ENCODE assay signal across 22 cellular contexts in the genomic region with DNA sequence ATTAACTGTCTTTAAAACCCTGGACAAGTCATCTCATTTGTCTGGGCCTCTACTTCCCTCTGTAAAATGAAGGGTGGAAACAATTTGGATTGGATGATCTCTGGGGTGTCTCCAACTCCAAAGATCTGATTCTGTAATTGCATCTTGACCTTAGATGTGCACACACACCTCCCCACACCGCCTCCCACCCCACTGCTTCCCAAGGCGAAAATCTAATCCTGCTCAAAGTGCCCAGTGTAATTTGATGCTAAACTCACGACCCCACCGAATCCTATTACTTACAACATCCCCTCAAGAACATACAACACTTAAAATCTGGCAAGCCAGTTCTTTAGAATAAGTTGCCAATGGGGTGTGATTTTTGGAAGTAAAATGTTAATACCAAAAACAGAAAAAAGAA. TPM values are rescaled to one million over a fixed set of nuclear protein-coding genes. Genes with fewer than 3 reads are reported as not detected.
"Had no signal": no experiment of that assay in that cellular context is flagged by ENCODE, and none has a peak within 500 bp of the region (broad histone marks: within the 10 kb centered on the region; RNA-seq: fewer than 3 reads in every experiment).

No MANE protein-coding gene starts in this region.

- DNase-seq: activated CD4-positive, alpha-beta T cell treated with anti-CD3 and anti-CD28 coated beads for 4 hours; activated CD4-positive, alpha-beta T cell treated with anti-CD3 and anti-CD28 coated beads, Interleukin-2, amount 50 U/mL, for 48 hours; activated CD4-positive, CD25-positive, alpha-beta regulatory T cell; activated CD8-positive, alpha-beta memory T cell treated with anti-CD3 and anti-CD28 coated beads, Interleukin-2, amount 50 U/mL, for 48 hours; activated naive CD4-positive, alpha-beta T cell; activated naive CD8-positive, alpha-beta T cell treated with anti-CD3 and anti-CD28 coated beads for 36 hours; activated T-cell treated with anti-CD3 and anti-CD28 coated beads, Interleukin-2, amount 50 U/mL, for 4 hours; amniotic stem cell; cerebellar nuclear complex; effector CD4-positive, alpha-beta T cell; foreskin keratinocyte; glutamatergic neuron; hippocampal formation; midbrain; stimulated activated CD4-positive, alpha-beta T cell treated with anti-CD3 and anti-CD28 coated beads, Interleukin-4, amount 100 ng/mL, for 1 hour; stimulated activated naive CD4-positive, alpha-beta T cell treated with Interleukin-2 at 50 U/mL for 16 hours; SW 1271; T-helper 17 cell had no signal

- H3K27ac ChIP-seq: foreskin keratinocyte, parathyroid adenoma had no signal

- H2AFZ ChIP-seq: parathyroid adenoma had no signal

- H3K27me3 ChIP-seq: foreskin keratinocyte had no signal

- H3K79me2 ChIP-seq: parathyroid adenoma had no signal

- H3K4me1 ChIP-seq: foreskin keratinocyte had no signal

- FAIRE-seq: endometrium, islet of Langerhans had no signal

RNA-seq across cellular contexts. Expression of gene SGCD, which starts 1.3 kb away (rescaled TPM):
- total RNA-seq: activated naive CD8-positive, alpha-beta T cell treated with anti-CD3 and anti-CD28 coated beads for 36 hours; activated T-helper 2 cell treated with anti-CD3 and anti-CD28 coated beads, Interferon-gamma antibody, Interleukin-2, Interleukin-4, amounts not matched to agents 10 μg/mL and 5 μg/mL and 100 μg/mL, durations not matched to agents 14 hours and 24 hours and 36 hours; foreskin keratinocyte; T-helper 17 cell had no signal
- polyA plus RNA-seq: foreskin keratinocyte had no signal
